30 cellular contexts compared by ENCODE assay signal in genomic region chr5:63803165-63803564, GRCh38.
"Had no signal": no experiment of that assay in that cellular context is flagged by ENCODE, and none has a peak within 500 bp of the region (broad histone marks: within the 10 kb centered on the region; RNA-seq: fewer than 3 reads in every experiment).

No MANE protein-coding gene starts in this region.

- DNase-seq: activated CD4-positive, alpha-beta T cell treated with anti-CD3 and anti-CD28 coated beads, Interleukin-2, amount 10 ng/mL, durations not matched to agents 24 days and 14 days; activated CD4-positive, alpha-beta T cell treated with anti-CD3 and anti-CD28 coated beads, Interleukin-2, amount 50 U/mL, for 4 hours; activated CD8-positive, alpha-beta T cell treated with anti-CD3 and anti-CD28 coated beads for 36 hours; activated effector memory CD4-positive, alpha-beta T cell treated with anti-CD3 and anti-CD28 coated beads, Interleukin-2, amount 50 U/mL, for 16 hours; activated naive CD4-positive, alpha-beta T cell; activated naive CD4-positive, alpha-beta T cell treated with anti-CD3 and anti-CD28 coated beads, Interleukin-2, amount 50 U/mL, for 16 hours; activated naive CD8-positive, alpha-beta T cell treated with anti-CD3 and anti-CD28 coated beads for 36 hours; activated T-cell treated with anti-CD3 and anti-CD28 coated beads, Interleukin-2, amount 50 U/mL, for 1 hour; activated T-cell treated with anti-CD3 and anti-CD28 coated beads, Interleukin-2, amount 50 U/mL, for 72 hours; amniotic stem cell; aorta; brain microvascular endothelial cell; central memory CD4-positive, alpha-beta T cell; NCI-H1092 treated with DMSO at 0.1 percent for 48 hours; NCI-H1417; NCI-H187; NCI-H2029 treated with DMSO at 0.1 percent for 48 hours; NCI-H2107; NCI-H2227 treated with DMSO at 0.1 percent for 48 hours; NCI-H446 treated with DMSO at 0.1 percent for 48 hours; NCI-H524 treated with DMSO at 0.1 percent for 48 hours; PC-9; Right ventricle myocardium superior; SW 1271; T-helper 1 cell; T-helper 2 cell; T-helper 9 cell; WERI-Rb-1 had no signal

- H3K9me3 Mint-ChIP-seq: activated CD4-positive, alpha-beta T cell treated with anti-CD3 and anti-CD28 coated beads, Interleukin-2, amount 10 ng/mL, durations not matched to agents 24 days and 14 days; activated CD8-positive, alpha-beta T cell treated with anti-CD3 and anti-CD28 coated beads for 36 hours had no signal

- H3K27me3 ChIP-seq: brain microvascular endothelial cell had no signal

- H3K4me1 Mint-ChIP-seq: activated CD4-positive, alpha-beta T cell treated with anti-CD3 and anti-CD28 coated beads, Interleukin-2, amount 10 ng/mL, durations not matched to agents 24 days and 14 days; activated naive CD8-positive, alpha-beta T cell treated with anti-CD3 and anti-CD28 coated beads for 36 hours; activated T-helper 17 cell treated with anti-CD3 and anti-CD28 coated beads, Interleukin-2, amount 50 U/mL, for 72 hours had no signal

- H3K4me3 ChIP-seq: K562, PC-9 had no signal

- H3K4me3 Mint-ChIP-seq: activated CD4-positive, alpha-beta T cell treated with anti-CD3 and anti-CD28 coated beads, Interleukin-2, amount 10 ng/mL, durations not matched to agents 24 days and 14 days; activated CD8-positive, alpha-beta T cell treated with anti-CD3 and anti-CD28 coated beads for 36 hours; activated naive CD8-positive, alpha-beta T cell treated with anti-CD3 and anti-CD28 coated beads for 36 hours; activated T-cell treated with anti-CD3 and anti-CD28 coated beads, Interleukin-2, amount 50 U/mL, for 72 hours; activated T-helper 17 cell treated with anti-CD3 and anti-CD28 coated beads, Interleukin-2, amount 50 U/mL, for 72 hours had no signal

- H3K27me3 Mint-ChIP-seq: activated CD4-positive, alpha-beta T cell treated with anti-CD3 and anti-CD28 coated beads, Interleukin-2, amount 10 ng/mL, durations not matched to agents 24 days and 14 days; activated CD8-positive, alpha-beta T cell treated with anti-CD3 and anti-CD28 coated beads for 36 hours; activated naive CD8-positive, alpha-beta T cell treated with anti-CD3 and anti-CD28 coated beads for 36 hours; activated T-helper 17 cell treated with anti-CD3 and anti-CD28 coated beads, Interleukin-2, amount 50 U/mL, for 72 hours had no signal

- H3K27ac Mint-ChIP-seq: activated CD4-positive, alpha-beta T cell treated with anti-CD3 and anti-CD28 coated beads, Interleukin-2, amount 10 ng/mL, durations not matched to agents 24 days and 14 days; activated CD8-positive, alpha-beta T cell treated with anti-CD3 and anti-CD28 coated beads for 36 hours; activated naive CD8-positive, alpha-beta T cell treated with anti-CD3 and anti-CD28 coated beads for 36 hours; activated T-cell treated with anti-CD3 and anti-CD28 coated beads, Interleukin-2, amount 50 U/mL, for 72 hours; activated T-helper 17 cell treated with anti-CD3 and anti-CD28 coated beads, Interleukin-2, amount 50 U/mL, for 72 hours had no signal

- H3K27ac ChIP-seq: brain microvascular endothelial cell, PC-9, WERI-Rb-1 had no signal

- H3K36me3 ChIP-seq: brain microvascular endothelial cell, WERI-Rb-1 had no signal

- H3K36me3 Mint-ChIP-seq: activated naive CD8-positive, alpha-beta T cell treated with anti-CD3 and anti-CD28 coated beads for 36 hours had no signal
